Comparison of ENCODE assay signal across 8 cellular contexts in genomic region chr16:2428051-2428786, GRCh38. TPM values are rescaled to one million over a fixed set of nuclear protein-coding genes. Genes with fewer than 3 reads are reported as not detected.
DNase-seq lines count a peak whose midpoint lies in the region; ATAC-seq, FAIRE-seq and TF ChIP-seq lines count a peak whose summit lies in the region.

No MANE protein-coding gene starts in this region.

- H3K4me3 Mint-ChIP-seq in CD8-positive, alpha-beta memory T cell: peak overlapping the region; percentile 84 to 93 (median 88)

- no peaks in the 10 kb centered on the region for H3K9me3 Mint-ChIP-seq in CD8-positive, alpha-beta memory T cell

- peaks cover 12% of the 10 kb centered on the region for H3K4me1 ChIP-seq in CD8-positive, alpha-beta memory T cell (ENCODE audit: insufficient read depth, low read length)
- peaks cover 12% of the 10 kb centered on the region for H3K4me1 ChIP-seq in keratinocyte (ENCODE audit: control insufficient read depth, extremely low read depth, insufficient read depth, low read length)

- peak overlapping the region; percentile 68 for H3K9ac ChIP-seq in keratinocyte (ENCODE audit: control insufficient read depth, extremely low read depth, insufficient read depth, low read length)

- POLR2A ChIA-PET in CD8-positive, alpha-beta memory T cell (lab: Charles Lee): interaction anchor here (0.8 kb wide), 1 partner anchor 10 kb away, joined by 3 read pairs; no protein-coding TSS in a partner anchor

- peaks cover 0 to 10% (median 0%) of the 10 kb centered on the region in 3 donors for H3K36me3 Mint-ChIP-seq in CD8-positive, alpha-beta memory T cell

- H3K4me2 ChIP-seq in keratinocyte (ENCODE audit: control insufficient read depth, extremely low read depth, insufficient read depth, low read depth, low read length): peak overlapping the region; percentile 83

- peaks cover 12 to 27% (median 23%) of the 10 kb centered on the region in 3 donors for H3K4me1 Mint-ChIP-seq in CD8-positive, alpha-beta memory T cell

- no peak for FAIRE-seq in keratinocyte (lab: Jason Lieb, UNC)

- no peaks in the 10 kb centered on the region for H3K36me3 ChIP-seq in CD8-positive, alpha-beta memory T cell (ENCODE audit: insufficient read depth, low read length)
- peaks cover 9 to 16% of the 10 kb centered on the region in 2 experiments for H3K36me3 ChIP-seq in keratinocyte (ENCODE audit: control insufficient read depth in 2 of 2, extremely low read depth in 1 of 2, insufficient read depth in 2 of 2, low read length in 2 of 2)

- H3K4me3 ChIP-seq in CD8-positive, alpha-beta memory T cell (ENCODE audit: low read length): peak overlapping the region; percentile 75
- H3K4me3 ChIP-seq in astrocyte of the spinal cord (ENCODE audit: low read depth, low read length): peak overlapping the region; percentile 56
- H3K4me3 ChIP-seq in keratinocyte (ENCODE audit: control insufficient read depth in 2 of 3, extremely low read depth in 1 of 3, insufficient read depth in 2 of 3, low read depth in 1 of 3, low read length in 3 of 3): peak overlapping the region; percentile 67 to 80 (median 67)

- H3K27ac ChIP-seq in CD8-positive, alpha-beta memory T cell (ENCODE audit: low read depth, low read length): peak overlapping the region; percentile 47
- peak overlapping the region; percentile 47 for H3K27ac ChIP-seq in keratinocyte (ENCODE audit: control insufficient read depth, insufficient read depth, low read length)

- CTCF ChIA-PET in CD8-positive, alpha-beta memory T cell (lab: Charles Lee): interaction anchor here (0.7 to 1.3 kb wide), 2 partner anchors 11 to 12 kb away, joined by 3 read pairs; no protein-coding TSS in a partner anchor

- H3K9me3 ChIP-seq in CD8-positive, alpha-beta memory T cell (ENCODE audit: low read length): no peaks in the 10 kb centered on the region
- H3K9me3 ChIP-seq in keratinocyte (ENCODE audit: control insufficient read depth, low read depth, low read length): no peaks in the 10 kb centered on the region

- no peaks in the 10 kb centered on the region for H3K27me3 ChIP-seq in CD8-positive, alpha-beta memory T cell (ENCODE audit: insufficient read depth, low read length, poor library complexity, severe bottlenecking)
- H3K27me3 ChIP-seq in keratinocyte (ENCODE audit: control insufficient read depth, extremely low read depth, insufficient read depth, low read length): no peaks in the 10 kb centered on the region

- H3K27me3 Mint-ChIP-seq in CD8-positive, alpha-beta memory T cell: no peaks in the 10 kb centered on the region

- H3K9me1 ChIP-seq in keratinocyte (ENCODE audit: control insufficient read depth, extremely low read depth, insufficient read depth, low read length): no peaks in the 10 kb centered on the region

- ATAC-seq in GM19438 (IDR thresholded peaks at IDR 0.05; ENCODE audit: low read depth, unreplicated experiment) (peak; percentile 11), GM18858 (IDR thresholded peaks at IDR 0.05; ENCODE audit: unreplicated experiment) (no peak), GM21390 (IDR thresholded peaks at IDR 0.05; ENCODE audit: unreplicated experiment) (no peak)
- no peak for ATAC-seq in stimulated activated naive CD8-positive, alpha-beta T cell treated with anti-CD3 and anti-CD28 coated beads, Interleukin-15, Interleukin-2, amounts not matched to agents 100 U/mL and 50 U/mL, for 24 hours

- dilution Hi-C loops in keratinocyte (cut with MboI; ENCODE audit: extremely low pct_ligation_motif_present, low sequenced_read_pairs): no loop called here

- in situ Hi-C loops in astrocyte of the spinal cord (cut with HindIII; ENCODE audit: low sequenced_read_pairs): no loop called here

- DNase-seq in CD8-positive, alpha-beta memory T cell: peak in 1 of 5 donors; percentile 8
- DNase-seq in NCI-H1930 (lab: John Stamatoyannopoulos, UW) (peak; percentile 28 to 50), astrocyte of the spinal cord (ENCODE audit: low read depth, low spot score) (no peak), keratinocyte (ENCODE audit: low read depth, low spot score) (no peak)
- peak; percentile 38 for DNase-seq in stimulated activated naive CD8-positive, alpha-beta T cell treated with anti-CD3 and anti-CD28 coated beads, Interleukin-15, Interleukin-2, amounts not matched to agents 100 U/mL and 50 U/mL, for 24 hours

- H4K20me1 ChIP-seq in keratinocyte (ENCODE audit: control insufficient read depth, extremely low read depth, insufficient read depth, low read length): peaks cover 3% of the 10 kb centered on the region

- H3K79me2 ChIP-seq in keratinocyte (ENCODE audit: control insufficient read depth, insufficient read depth, low read length): peaks cover 28% of the 10 kb centered on the region

- peak; percentile 37 for TF ChIP-seq CTCF in astrocyte of the spinal cord (IDR thresholded peaks at IDR 0.05; ENCODE audit: low read depth, low read length)
- peak in 1 of 3 experiments; percentile 43 for TF ChIP-seq CTCF in keratinocyte (optimal IDR thresholded peaks at IDR 0.05 in 1 of 3, IDR thresholded peaks at IDR 0.05 in 1 of 3, conservative IDR thresholded peaks at IDR 0.05 in 1 of 3; ENCODE audit: extremely low read depth in 1 of 3, insufficient read depth in 2 of 3, low read length in 3 of 3)

- peak overlapping the region; percentile 89 for H2AFZ ChIP-seq in keratinocyte (ENCODE audit: control insufficient read depth, low read length)

- peak overlapping the region in 5 of 8 donors; percentile 61 to 85 (median 71) for H3K27ac Mint-ChIP-seq in CD8-positive, alpha-beta memory T cell

RNA-seq across cellular contexts. Expression of gene CCNF, which starts 1.0 kb away (rescaled TPM):
- 10 to 100 TPM; 30.5 to 30.8 TPM for total RNA-seq in CD8-positive, alpha-beta memory T cell
- 2.6 TPM for polyA plus RNA-seq in CD8-positive, alpha-beta memory T cell
- 1.3 to 8.3 TPM (median 3.5 TPM) in 3 replicates for polyA plus RNA-seq in keratinocyte
- polyA plus RNA-seq in keratinocyte (2011; ENCODE audit: low read depth): 0.45 TPM
- polyA plus RNA-seq in keratinocyte (2011; cell fraction: cytosol; rRNA removed): 1.7 and 2.2 TPM in 2 replicates
- 3.4 and 3.8 TPM in 2 replicates for polyA plus RNA-seq in keratinocyte (2011; cell fraction: nucleus; rRNA removed)
- 1.5 and 8.4 TPM in 2 replicates for polyA plus RNA-seq in keratinocyte (2012; ENCODE audit: low replicate concordance)
- 5.1 to 27.4 TPM (median 15.6 TPM) in 3 replicates for polyA minus RNA-seq in keratinocyte
- polyA minus RNA-seq in keratinocyte (2011; cell fraction: cytosol; rRNA and poly(A)+ RNA removed): 11.7 TPM
- polyA minus RNA-seq in keratinocyte (2011; cell fraction: nucleus; rRNA and poly(A)+ RNA removed): 5.3 and 5.7 TPM in 2 replicates

RNA-seq across cellular contexts. Expression of gene TEDC2, which starts 31.7 kb away (rescaled TPM):
- total RNA-seq in CD8-positive, alpha-beta memory T cell: 10 to 100 TPM; 32.1 to 34.2 TPM
- polyA plus RNA-seq in CD8-positive, alpha-beta memory T cell: 0.56 TPM
- 2.4 to 2.8 TPM (median 2.7 TPM) in 3 replicates for polyA plus RNA-seq in keratinocyte
- not detected for polyA plus RNA-seq in keratinocyte (2011; ENCODE audit: low read depth)
- polyA plus RNA-seq in keratinocyte (2011; cell fraction: cytosol; rRNA removed): 0.92 and 1.9 TPM in 2 replicates
- polyA plus RNA-seq in keratinocyte (2011; cell fraction: nucleus; rRNA removed): 3.4 and 3.7 TPM in 2 replicates
- polyA plus RNA-seq in keratinocyte (2012; ENCODE audit: low replicate concordance): 0.56 and 4.8 TPM in 2 replicates
- polyA minus RNA-seq in keratinocyte: 1.8 to 7.6 TPM (median 2.3 TPM) in 3 replicates
- 3.3 TPM for polyA minus RNA-seq in keratinocyte (2011; cell fraction: cytosol; rRNA and poly(A)+ RNA removed)
- polyA minus RNA-seq in keratinocyte (2011; cell fraction: nucleus; rRNA and poly(A)+ RNA removed): 1.4 and 3.8 TPM in 2 replicates

RNA-seq across cellular contexts. Expression of gene NTN3, which starts 42.9 kb away (rescaled TPM):
- not detected for total RNA-seq in CD8-positive, alpha-beta memory T cell
- polyA plus RNA-seq in CD8-positive, alpha-beta memory T cell: not detected
- polyA plus RNA-seq in keratinocyte: not detected in 3 replicates
- polyA plus RNA-seq in keratinocyte (2011; ENCODE audit: low read depth): not detected
- polyA plus RNA-seq in keratinocyte (2011; cell fraction: cytosol; rRNA removed): 0.03 TPM in 1 of 2 replicates, not detected in the other
- polyA plus RNA-seq in keratinocyte (2011; cell fraction: nucleus; rRNA removed): not detected in 2 replicates
- not detected in 2 replicates for polyA plus RNA-seq in keratinocyte (2012; ENCODE audit: low replicate concordance)
- not detected in 3 replicates for polyA minus RNA-seq in keratinocyte
- not detected for polyA minus RNA-seq in keratinocyte (2011; cell fraction: cytosol; rRNA and poly(A)+ RNA removed)
- not detected in 2 replicates for polyA minus RNA-seq in keratinocyte (2011; cell fraction: nucleus; rRNA and poly(A)+ RNA removed)

RNA-seq across cellular contexts. Expression of gene TBC1D24, which starts 46.7 kb away (rescaled TPM):
- total RNA-seq in CD8-positive, alpha-beta memory T cell: 10 to 100 TPM; 28.3 to 32.7 TPM
- 3.5 TPM for polyA plus RNA-seq in CD8-positive, alpha-beta memory T cell
- polyA plus RNA-seq in keratinocyte: 2.4 to 3.6 TPM (median 3.0 TPM) in 3 replicates
- polyA plus RNA-seq in keratinocyte (2011; ENCODE audit: low read depth): 0.49 TPM
- polyA plus RNA-seq in keratinocyte (2011; cell fraction: cytosol; rRNA removed): 2.9 and 3.1 TPM in 2 replicates
- 8.8 and 10.1 TPM in 2 replicates for polyA plus RNA-seq in keratinocyte (2011; cell fraction: nucleus; rRNA removed)
- polyA plus RNA-seq in keratinocyte (2012; ENCODE audit: low replicate concordance): 1.6 and 4.4 TPM in 2 replicates
- polyA minus RNA-seq in keratinocyte: 6.2 to 9.5 TPM (median 7.9 TPM) in 3 replicates
- polyA minus RNA-seq in keratinocyte (2011; cell fraction: cytosol; rRNA and poly(A)+ RNA removed): 9.8 TPM
- 10.2 and 11.2 TPM in 2 replicates for polyA minus RNA-seq in keratinocyte (2011; cell fraction: nucleus; rRNA and poly(A)+ RNA removed)

Comparison
In these comparisons a context has a peak if more than half of its experiments do, and no peak if none do; other contexts are left out.
1. DNase-seq: peak in NCI-H1930 (2 of 2) and stimulated activated naive CD8-positive, alpha-beta T cell treated with anti-CD3 and anti-CD28 coated beads, Interleukin-15, Interleukin-2, amounts not matched to agents 100 U/mL and 50 U/mL, for 24 hours (single experiment); none in astrocyte of the spinal cord (single experiment) and keratinocyte (single experiment).
2. Peak in every context shown above with its lines, with median percentiles within 50 percentile points of each other: H3K4me3 ChIP-seq.